Comparison of ENCODE assay signal across 8 cellular contexts in genomic region chr21:36917487-36918158, GRCh38. TPM values are rescaled to one million over a fixed set of nuclear protein-coding genes. Genes with fewer than 3 reads are reported as not detected.
DNase-seq lines count a peak whose midpoint lies in the region; ATAC-seq, FAIRE-seq and TF ChIP-seq lines count a peak whose summit lies in the region.

No MANE protein-coding gene starts in this region.

- ATAC-seq in HG03469 (IDR thresholded peaks at IDR 0.05; ENCODE audit: unreplicated experiment) (no peak), HG02610 (IDR thresholded peaks at IDR 0.05; ENCODE audit: unreplicated experiment) (no peak)

- no peak overlapping the region for H3K4me2 ChIP-seq in astrocyte (ENCODE audit: low read length)

- H3K27ac Mint-ChIP-seq in astrocyte (ENCODE audit: unreplicated experiment) = no peak overlapping the region

- H3K27me3 ChIP-seq in astrocyte (ENCODE audit: insufficient read depth, low read length) = no peaks in the 10 kb centered on the region
- no peaks in the 10 kb centered on the region for H3K27me3 ChIP-seq in iPS-20b (ENCODE audit: insufficient read depth, low read length)

- H3K4me1 Mint-ChIP-seq in astrocyte (ENCODE audit: low read depth, unreplicated experiment) = peaks cover 9% of the 10 kb centered on the region

- TF ChIP-seq CTCF in 22Rv1 (IDR thresholded peaks at IDR 0.05) = peak; percentile 80
- peak; percentile 76 for TF ChIP-seq CTCF in HEK293 (tag by site-specific recombination; IDR thresholded peaks at IDR 0.05)
- TF ChIP-seq CTCF in astrocyte (IDR thresholded peaks at IDR 0.05; ENCODE audit: insufficient read depth, low read depth, low read length) = peak; percentile 75

- peaks cover 7% of the 10 kb centered on the region for H3K36me3 Mint-ChIP-seq in astrocyte (ENCODE audit: low read depth, unreplicated experiment)

- H3K9me3 ChIP-seq in HEK293 (ENCODE audit: control insufficient read depth, insufficient read depth, low read depth, low read length) (no peaks in the 10 kb centered on the region), astrocyte (ENCODE audit: insufficient read depth, low read depth, low read length) (no peaks in the 10 kb centered on the region), iPS-20b (ENCODE audit: insufficient read depth, low read depth, low read length) (no peaks in the 10 kb centered on the region)

- POLR2A ChIA-PET in HEK293 (lab: Yijun Ruan, JAX) = interaction anchor here (0.7 to 1.2 kb wide), 4 partner anchors 45 to 422 kb away, joined by 4 to 5 read pairs (median 4); no protein-coding TSS in a partner anchor

- FAIRE-seq in astrocyte (lab: Jason Lieb, UNC) = no peak

- no peaks in the 10 kb centered on the region for H3K27me3 Mint-ChIP-seq in astrocyte (ENCODE audit: low read depth, unreplicated experiment)

- H3K4me1 ChIP-seq in HEK293 (ENCODE audit: control insufficient read depth, insufficient read depth, low read length) (peaks cover 24% of the 10 kb centered on the region), astrocyte (ENCODE audit: insufficient read depth, low read length) (peaks cover 4% of the 10 kb centered on the region), iPS-20b (ENCODE audit: insufficient read depth, low read length) (peaks cover 21% of the 10 kb centered on the region; the same call in 1 of the 2 replicates)

- peaks cover 4% of the 10 kb centered on the region for H3K79me2 ChIP-seq in astrocyte (ENCODE audit: insufficient read depth, low read length)

- peak overlapping the region; percentile 55 for H3K9ac ChIP-seq in astrocyte (ENCODE audit: low read length)
- no peak overlapping the region for H3K9ac ChIP-seq in iPS-20b (ENCODE audit: low read depth, low read length)

- peak overlapping the region; percentile 17; the same call in 1 of the 2 replicates for H3K27ac ChIP-seq in 22Rv1
- H3K27ac ChIP-seq in HEK293 (ENCODE audit: extremely low read depth, low read depth, low read length) = no peak overlapping the region; the same call in 1 of the 2 replicates
- H3K27ac ChIP-seq in astrocyte (ENCODE audit: low read depth, low read length) = no peak overlapping the region
- H3K27ac ChIP-seq in iPS-20b (ENCODE audit: low read length) = peak overlapping the region; percentile 5

- H4K20me1 ChIP-seq in astrocyte (ENCODE audit: insufficient read depth, low read length) = peaks cover 3% of the 10 kb centered on the region

- no peak overlapping the region for H3K4me3 ChIP-seq in HEK293 (ENCODE audit: low read depth, low read length)
- no peak overlapping the region for H3K4me3 ChIP-seq in astrocyte (ENCODE audit: insufficient read depth, low read depth, low read length)
- no peak overlapping the region for H3K4me3 ChIP-seq in iPS-20b (ENCODE audit: low read length)

- no peak overlapping the region for H3K4me3 Mint-ChIP-seq in astrocyte (ENCODE audit: unreplicated experiment)

- H2AFZ ChIP-seq in astrocyte (ENCODE audit: low read depth, low read length) = no peak overlapping the region

- CTCF ChIA-PET in HEK293 (lab: Yijun Ruan, JAX) = interaction anchor here (0.6 to 2.5 kb wide), 23 partner anchors 11 to 514 kb away, joined by 3 to 25 read pairs (median 4); partner anchors contain the start of gene SIM2

- intact Hi-C loops in posterior vena cava (cut with DNase I) = loop anchor here in 1 of 2 donors (10.0 kb wide), 1 partner anchor 153 kb away; no protein-coding TSS in a partner anchor

- DNase-seq in astrocyte (ENCODE audit: low read depth) (peak; percentile 35), NCI-H2107 treated with DMSO at 0.1 percent for 48 hours (lab: John Stamatoyannopoulos, UW; ENCODE audit: unreplicated experiment) (no peak), posterior vena cava (ENCODE audit: low spot score) (no peak)

- no peaks in the 10 kb centered on the region for H3K9me3 Mint-ChIP-seq in astrocyte (ENCODE audit: unreplicated experiment)

- H3K36me3 ChIP-seq in HEK293 (ENCODE audit: control insufficient read depth in 2 of 2, insufficient read depth in 1 of 2, low read length in 2 of 2) (no peaks in the 10 kb centered on the region), astrocyte (ENCODE audit: insufficient read depth, low read length) (no peaks in the 10 kb centered on the region), iPS-20b (ENCODE audit: insufficient read depth, low read depth, low read length) (no peaks in the 10 kb centered on the region)

TF ChIP-seq in HEK293, 187 proteins besides CTCF, POLR2A, EP300 and RAD21 (continues in another document):
- TF ChIP-seq ZBTB20 (tag by site-specific recombination; IDR thresholded peaks at IDR 0.05) (no peak), PRDM1 (tag by site-specific recombination; IDR thresholded peaks at IDR 0.05) (0 out of 2 replicates have a peak, but pooled peaks have one; percentile 16), ZNF560 (tag by site-specific recombination; IDR thresholded peaks at IDR 0.05; ENCODE audit: borderline replicate concordance) (no peak), KLF7 (tag by site-specific recombination; IDR thresholded peaks at IDR 0.05; ENCODE audit: borderline replicate concordance) (no peak), ZNF366 (tag by site-specific recombination; conservative IDR thresholded peaks at IDR 0.05) (no peak), GLIS2 (tag by site-specific recombination; IDR thresholded peaks at IDR 0.05) (no peak), ZNF544 (tag by site-specific recombination; IDR thresholded peaks at IDR 0.05) (no peak), ZNF24 (tag by site-specific recombination; IDR thresholded peaks at IDR 0.05) (no peak), ZNF37A (tag by site-specific recombination; IDR thresholded peaks at IDR 0.05) (no peak), ZNF571 (tag by site-specific recombination; IDR thresholded peaks at IDR 0.05) (no peak), ZNF221 (tag by site-specific recombination; IDR thresholded peaks at IDR 0.05; ENCODE audit: borderline replicate concordance) (no peak), ZNF654 (tag by site-specific recombination; IDR thresholded peaks at IDR 0.05; ENCODE audit: low read depth) (peak; percentile 67), ZNF169 (tag by site-specific recombination; IDR thresholded peaks at IDR 0.05) (no peak), ZNF140 (tag by site-specific recombination; IDR thresholded peaks at IDR 0.05) (no peak), ZNF341 (tag by site-specific recombination; IDR thresholded peaks at IDR 0.05; ENCODE audit: low read depth) (peak; percentile 25; the same call in 1 of the 2 replicates), TRIM28 (IDR thresholded peaks at IDR 0.05; ENCODE audit: borderline replicate concordance, low read length) (peak; percentile 63; the same call in 1 of the 2 replicates), ZNF19 (tag by site-specific recombination; IDR thresholded peaks at IDR 0.05; ENCODE audit: low read depth) (no peak), ZBTB21 (tag by site-specific recombination; IDR thresholded peaks at IDR 0.05) (no peak)
- TF ChIP-seq, protein P1, sequence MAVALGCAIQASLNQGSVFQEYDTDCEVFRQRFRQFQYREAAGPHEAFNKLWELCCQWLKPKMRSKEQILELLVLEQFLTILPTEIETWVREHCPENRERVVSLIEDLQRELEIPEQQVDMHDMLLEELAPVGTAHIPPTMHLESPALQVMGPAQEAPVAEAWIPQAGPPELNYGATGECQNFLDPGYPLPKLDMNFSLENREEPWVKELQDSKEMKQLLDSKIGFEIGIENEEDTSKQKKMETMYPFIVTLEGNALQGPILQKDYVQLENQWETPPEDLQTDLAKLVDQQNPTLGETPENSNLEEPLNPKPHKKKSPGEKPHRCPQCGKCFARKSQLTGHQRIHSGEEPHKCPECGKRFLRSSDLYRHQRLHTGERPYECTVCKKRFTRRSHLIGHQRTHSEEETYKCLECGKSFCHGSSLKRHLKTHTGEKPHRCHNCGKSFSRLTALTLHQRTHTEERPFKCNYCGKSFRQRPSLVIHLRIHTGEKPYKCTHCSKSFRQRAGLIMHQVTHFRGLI (tag by site-specific recombination; IDR thresholded peaks at IDR 0.05) = no peak
- TF ChIP-seq, protein P2, sequence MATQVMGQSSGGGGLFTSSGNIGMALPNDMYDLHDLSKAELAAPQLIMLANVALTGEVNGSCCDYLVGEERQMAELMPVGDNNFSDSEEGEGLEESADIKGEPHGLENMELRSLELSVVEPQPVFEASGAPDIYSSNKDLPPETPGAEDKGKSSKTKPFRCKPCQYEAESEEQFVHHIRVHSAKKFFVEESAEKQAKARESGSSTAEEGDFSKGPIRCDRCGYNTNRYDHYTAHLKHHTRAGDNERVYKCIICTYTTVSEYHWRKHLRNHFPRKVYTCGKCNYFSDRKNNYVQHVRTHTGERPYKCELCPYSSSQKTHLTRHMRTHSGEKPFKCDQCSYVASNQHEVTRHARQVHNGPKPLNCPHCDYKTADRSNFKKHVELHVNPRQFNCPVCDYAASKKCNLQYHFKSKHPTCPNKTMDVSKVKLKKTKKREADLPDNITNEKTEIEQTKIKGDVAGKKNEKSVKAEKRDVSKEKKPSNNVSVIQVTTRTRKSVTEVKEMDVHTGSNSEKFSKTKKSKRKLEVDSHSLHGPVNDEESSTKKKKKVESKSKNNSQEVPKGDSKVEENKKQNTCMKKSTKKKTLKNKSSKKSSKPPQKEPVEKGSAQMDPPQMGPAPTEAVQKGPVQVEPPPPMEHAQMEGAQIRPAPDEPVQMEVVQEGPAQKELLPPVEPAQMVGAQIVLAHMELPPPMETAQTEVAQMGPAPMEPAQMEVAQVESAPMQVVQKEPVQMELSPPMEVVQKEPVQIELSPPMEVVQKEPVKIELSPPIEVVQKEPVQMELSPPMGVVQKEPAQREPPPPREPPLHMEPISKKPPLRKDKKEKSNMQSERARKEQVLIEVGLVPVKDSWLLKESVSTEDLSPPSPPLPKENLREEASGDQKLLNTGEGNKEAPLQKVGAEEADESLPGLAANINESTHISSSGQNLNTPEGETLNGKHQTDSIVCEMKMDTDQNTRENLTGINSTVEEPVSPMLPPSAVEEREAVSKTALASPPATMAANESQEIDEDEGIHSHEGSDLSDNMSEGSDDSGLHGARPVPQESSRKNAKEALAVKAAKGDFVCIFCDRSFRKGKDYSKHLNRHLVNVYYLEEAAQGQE (tag by site-specific recombination; IDR thresholded peaks at IDR 0.05) = no peak
- TF ChIP-seq, protein P3, sequence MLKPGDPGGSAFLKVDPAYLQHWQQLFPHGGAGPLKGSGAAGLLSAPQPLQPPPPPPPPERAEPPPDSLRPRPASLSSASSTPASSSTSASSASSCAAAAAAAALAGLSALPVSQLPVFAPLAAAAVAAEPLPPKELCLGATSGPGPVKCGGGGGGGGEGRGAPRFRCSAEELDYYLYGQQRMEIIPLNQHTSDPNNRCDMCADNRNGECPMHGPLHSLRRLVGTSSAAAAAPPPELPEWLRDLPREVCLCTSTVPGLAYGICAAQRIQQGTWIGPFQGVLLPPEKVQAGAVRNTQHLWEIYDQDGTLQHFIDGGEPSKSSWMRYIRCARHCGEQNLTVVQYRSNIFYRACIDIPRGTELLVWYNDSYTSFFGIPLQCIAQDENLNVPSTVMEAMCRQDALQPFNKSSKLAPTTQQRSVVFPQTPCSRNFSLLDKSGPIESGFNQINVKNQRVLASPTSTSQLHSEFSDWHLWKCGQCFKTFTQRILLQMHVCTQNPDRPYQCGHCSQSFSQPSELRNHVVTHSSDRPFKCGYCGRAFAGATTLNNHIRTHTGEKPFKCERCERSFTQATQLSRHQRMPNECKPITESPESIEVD (tag by site-specific recombination; IDR thresholded peaks at IDR 0.05) = peak; percentile 81

RNA-seq across cellular contexts. Expression of gene HLCS, which starts 48.8 kb away (rescaled TPM):
- total RNA-seq in astrocyte (20.9 and 24.3 TPM in 2 replicates), posterior vena cava (10 to 100 TPM; 15.5 to 18.2 TPM)

Comparison
In these comparisons a context has a peak if more than half of its experiments do, and no peak if none do; other contexts are left out.
1. H3K27ac ChIP-seq: peak in 22Rv1 (single experiment) and iPS-20b (single experiment); none in HEK293 (single experiment) and astrocyte (single experiment).
2. Peak in every context shown above with its lines, with median percentiles within 50 percentile points of each other: CTCF ChIP-seq.